8 cellular contexts compared by ENCODE assay signal in genomic region chr9:33676184-33676745, GRCh38.
A peak's percentile ranks its signal among the peaks of the same experiment; 100 is the strongest.
DNase-seq lines count a peak whose midpoint lies in the region; ATAC-seq and TF ChIP-seq lines count a peak whose summit lies in the region.
"Not testable (repeated sequence)": the region's sequence is repeated elsewhere in the genome, so short reads cannot be mapped to it uniquely, and the experiment has no call there.

No MANE protein-coding gene starts in this region.

- peak overlapping the region in 2 of 7 donors; percentile 2 to 83 for H3K27ac Mint-ChIP-seq in CD14-positive monocyte
- H3K27ac Mint-ChIP-seq in activated T-helper 17 cell treated with anti-CD3 and anti-CD28 coated beads, Interleukin-2, amount 50 U/mL, for 72 hours: not testable (repeated sequence)
- peak overlapping the region; percentile 83 to 95 (median 83) for H3K27ac Mint-ChIP-seq in nephron

- intact Hi-C loops in CD14-positive monocyte (cut with micrococcal nuclease); stomach (cut with DNase I; ENCODE audit: low total_unique reads): not testable (repeated sequence)
- intact Hi-C loops in IMR-90 (cut with micrococcal nuclease): loop anchor here (5.0 kb wide), 1 partner anchor 41 kb away; no protein-coding TSS in a partner anchor

- not testable (repeated sequence) for H3K27me3 ChIP-seq in IMR-90 (ENCODE audit: control insufficient read depth, insufficient read depth, low read length); effector memory CD4-positive, alpha-beta T cell (replicated peaks; ENCODE audit: control insufficient read depth, insufficient read depth, low read length, poor library complexity, severe bottlenecking); iPS-15b (ENCODE audit: control insufficient read depth, insufficient read depth, low read length)
- peaks cover 0 to 29% (median 16%) of the 10 kb centered on the region in 3 donors for H3K27me3 ChIP-seq in stomach

- not testable (repeated sequence) for H3K4ac ChIP-seq in IMR-90 (ENCODE audit: low read depth, low read length)

- not testable (repeated sequence) for BruUV-seq in IMR-90 (replicated peaks; lab: Mats Ljungman, UMichigan)

- TF ChIP-seq CTCF in CD14-positive monocyte (IDR thresholded peaks at IDR 0.05); IMR-90 (conservative IDR thresholded peaks at IDR 0.05; ENCODE audit: low read depth, low read length); nephron (IDR thresholded peaks at IDR 0.05; ENCODE audit: unreplicated experiment in 3 of 3); stomach (IDR thresholded peaks at IDR 0.05): not testable (repeated sequence)

- H3K4me3 Mint-ChIP-seq in CD14-positive monocyte (peak overlapping the region; percentile 79 to 96), nephron (peak overlapping the region; percentile 86 to 96 (median 92))
- peak overlapping the region; percentile 91 for H3K4me3 Mint-ChIP-seq in activated T-helper 17 cell treated with anti-CD3 and anti-CD28 coated beads, Interleukin-2, amount 50 U/mL, for 72 hours

- peak overlapping the region; percentile 58 for H2BK5ac ChIP-seq in IMR-90 (ENCODE audit: low read depth, low read length, poor library complexity, severe bottlenecking)

- H3K36me3 ChIP-seq in IMR-90 (ENCODE audit: control insufficient read depth, insufficient read depth, low read length); effector memory CD4-positive, alpha-beta T cell (ENCODE audit: control insufficient read depth, insufficient read depth, low read length); iPS-15b (ENCODE audit: control insufficient read depth, insufficient read depth, low read length); stomach: not testable (repeated sequence)

- peak overlapping the region; percentile 82 for H2AFZ ChIP-seq in IMR-90 (replicated peaks; ENCODE audit: low read length, poor library complexity)

- H3K18ac ChIP-seq in IMR-90 (ENCODE audit: low read depth, low read length): not testable (repeated sequence)

- peak overlapping the region; percentile 49; the same call in 1 of the 2 replicates for H3K23ac ChIP-seq in IMR-90 (ENCODE audit: low read depth, low read length)

- H2BK15ac ChIP-seq in IMR-90 (ENCODE audit: low read depth, low read length): not testable (repeated sequence)

- H3K27me3 Mint-ChIP-seq in CD14-positive monocyte (ENCODE audit: low read depth in 3 of 3): peaks cover 8 to 45% (median 28%) of the 10 kb centered on the region in 3 donors
- H3K27me3 Mint-ChIP-seq in activated T-helper 17 cell treated with anti-CD3 and anti-CD28 coated beads, Interleukin-2, amount 50 U/mL, for 72 hours: peaks cover 56% of the 10 kb centered on the region
- H3K27me3 Mint-ChIP-seq in nephron (ENCODE audit: low read depth): not testable (repeated sequence)

- POLR2A ChIA-PET in IMR-90 (lab: Charles Lee; ENCODE audit: unreplicated experiment): not testable (repeated sequence)

- not testable (repeated sequence) for H3K36me3 Mint-ChIP-seq in CD14-positive monocyte; activated T-helper 17 cell treated with anti-CD3 and anti-CD28 coated beads, Interleukin-2, amount 50 U/mL, for 72 hours (ENCODE audit: low read depth)
- peaks cover 19% of the 10 kb centered on the region for H3K36me3 Mint-ChIP-seq in nephron (ENCODE audit: low read depth)

- not testable (repeated sequence) for H3K4me1 ChIP-seq in IMR-90 (ENCODE audit: control insufficient read depth, insufficient read depth, low read length); effector memory CD4-positive, alpha-beta T cell (ENCODE audit: control insufficient read depth, insufficient read depth, low read length, poor library complexity, severe bottlenecking); iPS-15b (ENCODE audit: control insufficient read depth, insufficient read depth, low read length)
- peaks cover 0 to 15% (median 10%) of the 10 kb centered on the region in 4 donors for H3K4me1 ChIP-seq in stomach

- H3K9me1 ChIP-seq in IMR-90 (ENCODE audit: insufficient read depth, low read length): not testable (repeated sequence)

- 0 out of 2 replicates have a peak overlapping the region, but pooled peaks have one; percentile 40 for H2BK120ac ChIP-seq in IMR-90 (ENCODE audit: low read depth, low read length)

- not testable (repeated sequence) for H2AK5ac ChIP-seq in IMR-90 (ENCODE audit: low read depth, low read length)

- not testable (repeated sequence) for H3K56ac ChIP-seq in IMR-90 (ENCODE audit: extremely low read depth, insufficient read depth, low read length)

- in situ Hi-C loops in IMR-90 (cut with MboI; ENCODE audit: low sequenced_read_pairs): not testable (repeated sequence)

- H3K79me1 ChIP-seq in IMR-90 (ENCODE audit: low read depth in 1 of 2, low read length in 2 of 2): not testable (repeated sequence)

- dilution Hi-C loops in IMR-90 (cut with HindIII; ENCODE audit: low sequenced_read_pairs, unreplicated experiment): not testable (repeated sequence)

- not testable (repeated sequence) for H2BK20ac ChIP-seq in IMR-90 (ENCODE audit: low read depth, low read length)

- peak overlapping the region; percentile 49 for H3K4me3 ChIP-seq in IMR-90 (ENCODE audit: insufficient read depth, low read depth, low read length)
- H3K4me3 ChIP-seq in effector memory CD4-positive, alpha-beta T cell (ENCODE audit: insufficient read depth, low read depth, low read length, poor library complexity, severe bottlenecking): peak overlapping the region; percentile 56
- peak overlapping the region; percentile 67 for H3K4me3 ChIP-seq in iPS-15b (ENCODE audit: low read depth, low read length)
- H3K4me3 ChIP-seq in stomach: peak overlapping the region; percentile 54 to 73 (median 60)

- not testable (repeated sequence) for TF ChIP-seq POLR2A in IMR-90 (IDR thresholded peaks at IDR 0.05; ENCODE audit: low read depth, low read length); stomach (IDR thresholded peaks at IDR 0.05)

- H4K5ac ChIP-seq in IMR-90 (ENCODE audit: low read depth, low read length): not testable (repeated sequence)

- H2AK9ac ChIP-seq in IMR-90 (replicated peaks; ENCODE audit: low read depth, low read length, poor library complexity): not testable (repeated sequence)

- not testable (repeated sequence) for ATAC-seq in IMR-90 (ENCODE audit: low read depth); activated T-helper 17 cell treated with anti-CD3 and anti-CD28 coated beads, Interleukin-2, amount 50 U/mL, for 72 hours (replicated peaks)

- not testable (repeated sequence) for H3K9me3 Mint-ChIP-seq in CD14-positive monocyte; activated T-helper 17 cell treated with anti-CD3 and anti-CD28 coated beads, Interleukin-2, amount 50 U/mL, for 72 hours
- peaks cover 24% of the 10 kb centered on the region for H3K9me3 Mint-ChIP-seq in nephron

- not testable (repeated sequence) for DNase-seq in CD14-positive monocyte (ENCODE audit: low spot score); IMR-90; effector memory CD4-positive, alpha-beta T cell; stomach
- peak; percentile 53 for DNase-seq in OCI-M1 (lab: John Stamatoyannopoulos, UW)

- not testable (repeated sequence) for H4K91ac ChIP-seq in IMR-90 (ENCODE audit: insufficient read depth, low read depth, low read length)

- CTCF ChIA-PET in IMR-90 (lab: Yijun Ruan, JAX): interaction anchor here (1.7 kb wide), 1 partner anchor 52 kb away, joined by 6 read pairs; no protein-coding TSS in a partner anchor

- H3K9ac ChIP-seq in IMR-90 (ENCODE audit: low read depth, low read length): not testable (repeated sequence)
- H3K9ac ChIP-seq in iPS-15b (ENCODE audit: low read depth, low read length): peak overlapping the region; percentile 54

- not testable (repeated sequence) for H3K9me3 ChIP-seq in IMR-90 (ENCODE audit: control insufficient read depth, insufficient read depth, low read length); effector memory CD4-positive, alpha-beta T cell (ENCODE audit: control insufficient read depth, low read length); iPS-15b (ENCODE audit: control insufficient read depth, insufficient read depth, low read length); stomach

- H3K27ac ChIP-seq in IMR-90 (ENCODE audit: insufficient read depth, low read length) (peak overlapping the region; percentile 30), stomach (peak overlapping the region; percentile 36 to 85 (median 66))
- not testable (repeated sequence) for H3K27ac ChIP-seq in effector memory CD4-positive, alpha-beta T cell (ENCODE audit: insufficient read depth, low read length, poor library complexity, severe bottlenecking)

- WGBS in IMR-90 (ENCODE audit: extremely low coverage in 2 of 2, insufficient read length in 1 of 2), 2 experiments: no CpG with 5 or more reads among the region's 8 CpGs
- 35 to 45% (median 42%) methylated on average over 8 of the region's 8 CpGs for WGBS in stomach, 5 donors

- not testable (repeated sequence) for H3K14ac ChIP-seq in IMR-90 (replicated peaks; ENCODE audit: low read depth, low read length)

- not testable (repeated sequence) for H4K20me1 ChIP-seq in IMR-90 (ENCODE audit: insufficient read depth, low read length)

- TF ChIP-seq RAD21 in IMR-90 (IDR thresholded peaks at IDR 0.05; ENCODE audit: low read length): not testable (repeated sequence)

- peak overlapping the region; percentile 43 for H3K4me2 ChIP-seq in IMR-90 (ENCODE audit: low read depth, low read length)

- H3K4me1 Mint-ChIP-seq in CD14-positive monocyte (peaks cover 12% of the 10 kb centered on the region), nephron (peaks cover 13% of the 10 kb centered on the region)
- peaks cover 11% of the 10 kb centered on the region for H3K4me1 Mint-ChIP-seq in activated T-helper 17 cell treated with anti-CD3 and anti-CD28 coated beads, Interleukin-2, amount 50 U/mL, for 72 hours

- TF ChIP-seq EP300 in stomach (IDR thresholded peaks at IDR 0.05): not testable (repeated sequence)

- 0 out of 4 replicates have a peak overlapping the region, but pooled peaks of 1 of the 2 experiments have one; percentile 17 for H4K8ac ChIP-seq in IMR-90 (ENCODE audit: low read depth in 2 of 2, low read length in 2 of 2)

TF ChIP-seq in IMR-90, 13 proteins besides CTCF, POLR2A, EP300 and RAD21:
- peak; percentile 93 for TF ChIP-seq CEBPB (IDR thresholded peaks at IDR 0.05; ENCODE audit: low read depth, low read length)
TF ChIP-seq in IMR-90: peak in this region for 1; not testable (repeated sequence) for 12.
